ENCODE assay signal across 19 cellular contexts in genomic region chr21:31837613-31838390, GRCh38. TPM values are rescaled to one million over a fixed set of nuclear protein-coding genes. Genes with fewer than 3 reads are reported as not detected.
DNase-seq lines count a peak whose midpoint lies in the region; ATAC-seq and TF ChIP-seq lines count a peak whose summit lies in the region.
"Had no signal": no experiment of that assay in that cellular context is flagged by ENCODE, and none has a peak within 500 bp of the region (broad histone marks: within the 10 kb centered on the region; RNA-seq: fewer than 3 reads in every experiment).

No MANE protein-coding gene starts in this region.

- no peaks in the 10 kb centered on the region for H3K9me3 ChIP-seq in CD8-positive, alpha-beta T cell (ENCODE audit: low read length)
- H3K9me3 ChIP-seq: BLaER1, breast epithelium, thoracic aorta had no signal

- no peaks in the 10 kb centered on the region for H3K4me1 ChIP-seq in CD8-positive, alpha-beta T cell (ENCODE audit: insufficient read depth, low read length)
- H3K4me1 ChIP-seq: BLaER1, breast epithelium had no signal

- POLR2A ChIA-PET in CD8-positive, alpha-beta T cell (lab: Charles Lee): no interaction called here

- no peak overlapping the region for H3K4me3 Mint-ChIP-seq in CD8-positive, alpha-beta T cell

- no peaks in the 10 kb centered on the region for H3K4me1 Mint-ChIP-seq in CD8-positive, alpha-beta T cell (ENCODE audit: low read depth)

- no peak overlapping the region for H3K27ac ChIP-seq in CD8-positive, alpha-beta T cell (ENCODE audit: low read depth, low read length)
- H3K27ac ChIP-seq: BLaER1, breast epithelium, thoracic aorta had no signal

- CTCF ChIA-PET in CD8-positive, alpha-beta T cell (lab: Charles Lee): no interaction called here

- TF ChIP-seq CTCF in CD8-positive, alpha-beta T cell (IDR thresholded peaks at IDR 0.05): no peak

- ATAC-seq in HG03159 (IDR thresholded peaks at IDR 0.05; ENCODE audit: unreplicated experiment) (peak; percentile 54), GM19455 (IDR thresholded peaks at IDR 0.05; ENCODE audit: unreplicated experiment) (no peak)
- ATAC-seq in CD8-positive, alpha-beta T cell: no peak
- ATAC-seq: activated CD4-positive, CD25-positive, alpha-beta regulatory T cell treated with anti-CD3 and anti-CD28 coated beads, Interleukin-2, amount 50 U/mL, for 24 hours had no signal

- H3K27ac Mint-ChIP-seq in CD8-positive, alpha-beta T cell: no peak overlapping the region
- H3K27ac Mint-ChIP-seq: activated T-helper 2 cell treated with anti-CD3 and anti-CD28 coated beads, Interferon-gamma antibody, Interleukin-2, Interleukin-4, amounts not matched to agents 10 μg/mL and 5 μg/mL and 100 μg/mL, durations not matched to agents 14 hours and 24 hours and 36 hours had no signal

- H3K36me3 Mint-ChIP-seq in CD8-positive, alpha-beta T cell: no peaks in the 10 kb centered on the region

- no peak overlapping the region for H3K4me3 ChIP-seq in CD8-positive, alpha-beta T cell (ENCODE audit: low read depth, low read length)
- H3K4me3 ChIP-seq: BLaER1, breast epithelium, thoracic aorta had no signal

- intact Hi-C loops in CD8-positive, alpha-beta T cell (cut with DNase I, micrococcal nuclease): no loop called here

- peak; percentile 79 for DNase-seq in Ammon's horn (ENCODE audit: low spot score)
- peak; percentile 71 to 92 for DNase-seq in NOMO-1 (lab: John Stamatoyannopoulos, UW; ENCODE audit: unreplicated experiment in 2 of 2)
- DNase-seq in germinal center (ENCODE audit: low spot score): peak; percentile 5
- DNase-seq in activated CD8-positive, alpha-beta memory T cell treated with anti-CD3 and anti-CD28 coated beads, Interleukin-2, amount 50 U/mL, for 48 hours: no peak
- DNase-seq in CD8-positive, alpha-beta T cell: no peak
- no peak for DNase-seq in NCI-H2196 treated with DMSO at 0.1 percent for 48 hours (lab: John Stamatoyannopoulos, UW; ENCODE audit: unreplicated experiment)
- DNase-seq: 8988T, DMS 273 treated with DMSO at 0.1 percent for 48 hours, foreskin melanocyte, NCI-H1930, NCI-H446 had no signal

- peaks cover 7% of the 10 kb centered on the region for H3K27me3 Mint-ChIP-seq in CD8-positive, alpha-beta T cell (ENCODE audit: low read depth)

- H3K27me3 ChIP-seq in CD8-positive, alpha-beta T cell (ENCODE audit: insufficient read depth, low read length): no peaks in the 10 kb centered on the region
- H3K27me3 ChIP-seq: BLaER1, breast epithelium had no signal

- no peaks in the 10 kb centered on the region for H3K9me3 Mint-ChIP-seq in CD8-positive, alpha-beta T cell
- H3K9me3 Mint-ChIP-seq: activated T-helper 2 cell treated with anti-CD3 and anti-CD28 coated beads, Interferon-gamma antibody, Interleukin-2, Interleukin-4, amounts not matched to agents 10 μg/mL and 5 μg/mL and 100 μg/mL, durations not matched to agents 14 hours and 24 hours and 36 hours had no signal

- no peaks in the 10 kb centered on the region for H3K36me3 ChIP-seq in CD8-positive, alpha-beta T cell (ENCODE audit: insufficient read depth, low read length)
- H3K36me3 ChIP-seq: BLaER1, breast epithelium, thoracic aorta had no signal

RNA-seq across cellular contexts. Expression of gene HUNK, which starts 35.0 kb away (rescaled TPM):
- not detected for total RNA-seq in CD8-positive, alpha-beta T cell
- total RNA-seq: HT1080 had no signal

Comparison
In these comparisons a context has a peak if more than half of its experiments do, and no peak if none do; other contexts are left out.
1. DNase-seq: peak in Ammon's horn (single experiment), NOMO-1 (2 of 2) and germinal center (single experiment); none in activated CD8-positive, alpha-beta memory T cell treated with anti-CD3 and anti-CD28 coated beads, Interleukin-2, amount 50 U/mL, for 48 hours (single experiment), CD8-positive, alpha-beta T cell (0 of 7) and NCI-H2196 treated with DMSO at 0.1 percent for 48 hours (single experiment).